Comparison of ENCODE assay signal across 22 cellular contexts in genomic region chr12:69106482-69107118, GRCh38.
"Had no signal": no experiment of that assay in that cellular context is flagged by ENCODE, and none has a peak within 500 bp of the region (broad histone marks: within the 10 kb centered on the region; RNA-seq: fewer than 3 reads in every experiment).

No MANE protein-coding gene starts in this region.

- DNase-seq: activated B cell treated with CpG ODN at 0.5 μM for 24 hours; activated CD4-positive, alpha-beta T cell treated with anti-CD3 and anti-CD28 coated beads for 4 hours; activated CD4-positive, alpha-beta T cell treated with anti-CD3 and anti-CD28 coated beads, Interleukin-2, amount 50 U/mL, for 48 hours; activated CD8-positive, alpha-beta memory T cell treated with anti-CD3 and anti-CD28 coated beads, Interleukin-2, amount 50 U/mL, for 48 hours; activated effector memory CD4-positive, alpha-beta T cell treated with Interleukin-2 at 50 U/mL for 16 hours; activated naive CD4-positive, alpha-beta T cell treated with anti-CD3 and anti-CD28 coated beads, Interleukin-2, amount 10 ng/mL, durations not matched to agents 7 days and 5 days; activated T-cell treated with anti-CD3 and anti-CD28 coated beads, Interleukin-2, amount 50 U/mL, for 48 hours; cerebellar nuclear complex; esophagus squamous epithelium; gastrocnemius medialis; hippocampal formation; right cardiac atrium; stimulated activated CD4-positive, alpha-beta T cell treated with anti-CD3 and anti-CD28 coated beads, Interleukin-12 subunit alpha, Interleukin-12 subunit beta, amount 100 ng/mL, for 4 hours; stimulated activated CD4-positive, alpha-beta T cell treated with anti-CD3 and anti-CD28 coated beads, Interleukin-4, amount 100 ng/mL, for 4 hours; substantia nigra; T1000; thyroid gland had no signal

- H3K9me3 Mint-ChIP-seq: activated B cell treated with CpG ODN at 0.5 μM for 24 hours; activated naive CD4-positive, alpha-beta T cell treated with anti-CD3 and anti-CD28 coated beads, Interleukin-2, amount 10 ng/mL, durations not matched to agents 7 days and 5 days; natural killer cell treated with Interleukin-12 subunit alpha and Interleukin-12 subunit beta and Interleukin-15 and Interleukin-18, amount 100 ng/mL, for 72 hours; stimulated activated naive CD8-positive, alpha-beta T cell treated with anti-CD3 and anti-CD28 coated beads, Interleukin-15, Interleukin-2, amounts not matched to agents 100 ng/mL and 50 ng/mL, for 24 hours had no signal

- H3K27me3 Mint-ChIP-seq: stimulated activated naive CD8-positive, alpha-beta T cell treated with anti-CD3 and anti-CD28 coated beads, Interleukin-15, Interleukin-2, amounts not matched to agents 100 ng/mL and 50 ng/mL, for 24 hours had no signal

- H3K27ac Mint-ChIP-seq: activated B cell treated with CpG ODN at 0.5 μM for 24 hours; activated naive CD4-positive, alpha-beta T cell treated with anti-CD3 and anti-CD28 coated beads, Interleukin-2, amount 10 ng/mL, durations not matched to agents 7 days and 5 days; natural killer cell treated with Interleukin-12 subunit alpha and Interleukin-12 subunit beta and Interleukin-15 and Interleukin-18, amount 100 ng/mL, for 72 hours; stimulated activated naive CD8-positive, alpha-beta T cell treated with anti-CD3 and anti-CD28 coated beads, Interleukin-15, Interleukin-2, amounts not matched to agents 100 ng/mL and 50 ng/mL, for 24 hours had no signal

- ATAC-seq: gastrocnemius medialis had no signal

- H3K27me3 ChIP-seq: esophagus squamous epithelium, gastrocnemius medialis, thyroid gland had no signal

- H3K36me3 Mint-ChIP-seq: activated naive CD4-positive, alpha-beta T cell treated with anti-CD3 and anti-CD28 coated beads, Interleukin-2, amount 10 ng/mL, durations not matched to agents 7 days and 5 days; natural killer cell treated with Interleukin-12 subunit alpha and Interleukin-12 subunit beta and Interleukin-15 and Interleukin-18, amount 100 ng/mL, for 72 hours had no signal

- H3K4me3 Mint-ChIP-seq: activated B cell treated with CpG ODN at 0.5 μM for 24 hours; activated naive CD4-positive, alpha-beta T cell treated with anti-CD3 and anti-CD28 coated beads, Interleukin-2, amount 10 ng/mL, durations not matched to agents 7 days and 5 days; natural killer cell treated with Interleukin-12 subunit alpha and Interleukin-12 subunit beta and Interleukin-15 and Interleukin-18, amount 100 ng/mL, for 72 hours; stimulated activated naive CD8-positive, alpha-beta T cell treated with anti-CD3 and anti-CD28 coated beads, Interleukin-15, Interleukin-2, amounts not matched to agents 100 ng/mL and 50 ng/mL, for 24 hours had no signal

- H3K4me1 ChIP-seq: esophagus squamous epithelium, parathyroid adenoma had no signal

- H3K36me3 ChIP-seq: esophagus squamous epithelium, gastrocnemius medialis, thyroid gland had no signal

- H3K9me3 ChIP-seq: esophagus squamous epithelium, gastrocnemius medialis, thyroid gland had no signal

- H3K4me1 Mint-ChIP-seq: activated naive CD4-positive, alpha-beta T cell treated with anti-CD3 and anti-CD28 coated beads, Interleukin-2, amount 10 ng/mL, durations not matched to agents 7 days and 5 days had no signal

- H3K9ac ChIP-seq: parathyroid adenoma had no signal

- H3K4me3 ChIP-seq: coronary artery, esophagus squamous epithelium, gastrocnemius medialis, lung, thyroid gland had no signal

- H3K27ac ChIP-seq: coronary artery, esophagus squamous epithelium, gastrocnemius medialis, parathyroid adenoma, thyroid gland had no signal
